ENCODE assay signal across 25 cellular contexts in the genomic region with DNA sequence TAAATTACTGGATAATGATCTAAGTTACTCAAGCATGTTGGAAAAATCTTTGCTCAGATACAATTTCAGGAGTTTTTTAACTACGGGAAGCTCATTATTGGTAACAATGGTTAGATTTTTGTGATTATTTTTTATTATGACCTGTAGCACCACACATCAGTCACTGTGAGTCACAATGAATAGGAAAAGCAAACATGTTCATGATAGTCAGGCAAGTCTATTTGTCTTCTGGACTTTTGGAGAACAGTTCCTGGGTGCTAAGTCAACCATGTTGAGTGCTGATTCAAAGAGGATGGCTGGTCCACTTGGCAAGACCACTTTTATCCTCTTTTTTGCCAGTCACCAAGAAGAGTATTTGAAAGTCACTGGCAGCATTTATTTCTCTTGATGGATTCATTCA.
DNase-seq lines count a peak whose midpoint lies in the region; ATAC-seq, FAIRE-seq and TF ChIP-seq lines count a peak whose summit lies in the region.
"Had no signal": no experiment of that assay in that cellular context is flagged by ENCODE, and none has a peak within 500 bp of the region (broad histone marks: within the 10 kb centered on the region; RNA-seq: fewer than 3 reads in every experiment).

No MANE protein-coding gene starts in this region.

- peak; percentile 9 for DNase-seq in NCI-H510A treated with DMSO at 0.1 percent for 48 hours (lab: John Stamatoyannopoulos, UW)
- no peak for DNase-seq in NCI-H510A (lab: John Stamatoyannopoulos, UW)
- peak; percentile 9 for DNase-seq in NCI-H345 treated with DMSO at 0.1 percent for 48 hours (lab: John Stamatoyannopoulos, UW; ENCODE audit: unreplicated experiment)
- DNase-seq in pons (ENCODE audit: low spot score), result peak; percentile 12
- no peak for DNase-seq in coronary artery (ENCODE audit: low spot score)
- DNase-seq in stimulated activated naive CD4-positive, alpha-beta T cell (lab: John Stamatoyannopoulos, UW), result no peak
- DNase-seq: AML-193; C1 segment of cervical spinal cord; Calu3; CD8-positive, alpha-beta T cell; IMR-90; MV-4-11; NCI-H1105 treated with DMSO at 0.1 percent for 48 hours; NCI-H1694; NCI-H2081; NCI-H2171; NCI-H524; SHP77 treated with DMSO at 0.1 percent for 48 hours had no signal

- no peak overlapping the region for H3K27ac ChIP-seq in coronary artery
- H3K27ac ChIP-seq: KMS-11, SK-N-MC had no signal

- no peak for ATAC-seq in HG02588 (IDR thresholded peaks at IDR 0.05; ENCODE audit: unreplicated experiment)
- ATAC-seq: CD8-positive, alpha-beta T cell; HCT116 had no signal

- peak; percentile 57 for FAIRE-seq in endometrium (lab: Jason Lieb, UNC)
- FAIRE-seq: GM12891, H1 had no signal

- no peak for TF ChIP-seq CTCF in coronary artery (IDR thresholded peaks at IDR 0.05)

- H3K4me3 ChIP-seq in coronary artery, result no peak overlapping the region
- H3K4me3 ChIP-seq: SK-N-MC had no signal

Comparison
In these comparisons a context has a peak if more than half of its experiments do, and no peak if none do; other contexts are left out.
1. DNase-seq: peak in NCI-H510A treated with DMSO at 0.1 percent for 48 hours (single experiment), NCI-H345 treated with DMSO at 0.1 percent for 48 hours (single experiment) and pons (single experiment); none in NCI-H510A (single experiment), coronary artery (single experiment) and stimulated activated naive CD4-positive, alpha-beta T cell (0 of 6).